In the genomic region with DNA sequence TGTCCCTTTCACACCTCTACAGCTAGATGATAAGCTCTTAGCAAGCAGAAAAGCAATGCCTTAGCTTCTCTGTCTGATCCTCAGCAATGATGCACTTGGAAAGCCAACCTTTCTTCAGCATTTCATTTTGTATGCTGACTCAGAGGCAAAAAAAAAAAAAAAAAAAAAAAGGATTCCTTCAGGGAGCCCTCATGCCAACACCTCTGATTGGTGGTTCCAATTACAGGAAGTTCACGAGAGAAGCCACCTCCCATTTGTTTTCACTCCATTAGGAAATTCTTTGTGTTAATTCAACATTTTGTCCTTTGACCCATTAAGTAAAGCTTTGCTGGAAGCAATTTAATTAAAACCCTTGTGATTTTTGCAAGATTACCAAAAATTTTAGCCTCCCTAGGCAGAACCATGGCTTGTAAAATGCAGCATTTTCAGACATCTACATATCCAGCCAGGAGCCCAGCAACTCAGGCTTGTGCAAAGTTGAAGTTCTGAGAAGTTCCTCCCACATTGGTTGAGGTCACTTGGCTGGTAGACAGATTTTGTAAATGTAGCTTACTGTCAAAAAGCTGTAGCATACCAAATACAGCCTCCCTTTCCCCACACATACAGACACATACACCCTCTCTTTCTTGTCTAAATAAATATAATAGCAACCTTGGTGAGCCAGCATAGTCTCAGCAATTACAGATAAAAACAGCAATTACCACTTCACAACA, we compare ENCODE assay signal across 16 cellular contexts. TPM values are rescaled to one million over a fixed set of nuclear protein-coding genes. Genes with fewer than 3 reads are reported as not detected.
A peak's percentile ranks its signal among the peaks of the same experiment; 100 is the strongest.
DNase-seq lines count a peak whose midpoint lies in the region; ATAC-seq, FAIRE-seq and TF ChIP-seq lines count a peak whose summit lies in the region.
"Had no signal": no experiment of that assay in that cellular context is flagged by ENCODE, and none has a peak within 500 bp of the region (broad histone marks: within the 10 kb centered on the region; RNA-seq: fewer than 3 reads in every experiment).

No MANE protein-coding gene starts in this region.

- H3K9me3 Mint-ChIP-seq in stimulated activated memory B cell treated with anti-CD40 and anti-IgM and Interleukin-4, amounts not matched to agents 10 μg/mL and 1 μg/mL and 100 μg/mL, for 72 hours = no peaks in the 10 kb centered on the region
- H3K9me3 Mint-ChIP-seq: CD4-positive, alpha-beta T cell; T-cell had no signal

- H3K27me3 Mint-ChIP-seq in stimulated activated memory B cell treated with anti-CD40 and anti-IgM and Interleukin-4, amounts not matched to agents 10 μg/mL and 1 μg/mL and 100 μg/mL, for 72 hours = peaks cover 40% of the 10 kb centered on the region

- no peak overlapping the region for H3K4me3 ChIP-seq in fibroblast of mammary gland (ENCODE audit: control insufficient read depth, low read depth, low read length)
- no peak overlapping the region for H3K4me3 ChIP-seq in pancreas

- H3K27ac ChIP-seq in pancreas = peak overlapping the region in 2 of 4 donors; percentile 33 to 42

- no peak for FAIRE-seq in pancreas (lab: Jason Lieb, UNC)

- intact Hi-C loops in pancreas (cut with DNase I) = no loop called here

- no peak overlapping the region for H3K4me3 Mint-ChIP-seq in stimulated activated memory B cell treated with anti-CD40 and anti-IgM and Interleukin-4, amounts not matched to agents 10 μg/mL and 1 μg/mL and 100 μg/mL, for 72 hours
- H3K4me3 Mint-ChIP-seq: activated CD4-positive, alpha-beta T cell treated with anti-CD3 and anti-CD28 coated beads, Interleukin-2, amount 10 ng/mL, durations not matched to agents 7 days and 5 days; activated T-helper 17 cell treated with anti-CD3 and anti-CD28 coated beads, Interleukin-2, amount 50 U/mL, for 72 hours; CD4-positive, alpha-beta T cell; T-cell had no signal

- H3K4me1 ChIP-seq in pancreas = peaks cover 0 to 4% (median under 1%) of the 10 kb centered on the region in 3 donors

- ATAC-seq in pancreas = peak; percentile 80 to 88 (median 85)
- ATAC-seq in GM19395 (IDR thresholded peaks at IDR 0.05; ENCODE audit: unreplicated experiment) = no peak
- ATAC-seq in stimulated activated memory B cell treated with anti-CD40 and anti-IgM and Interleukin-4, amounts not matched to agents 10 μg/mL and 1 μg/mL and 100 μg/mL, for 72 hours = no peak
- ATAC-seq: activated T-helper 17 cell treated with anti-CD3 and anti-CD28 coated beads, Interleukin-2, amount 50 U/mL, for 72 hours; T-cell had no signal

- H3K36me3 Mint-ChIP-seq in stimulated activated memory B cell treated with anti-CD40 and anti-IgM and Interleukin-4, amounts not matched to agents 10 μg/mL and 1 μg/mL and 100 μg/mL, for 72 hours = no peaks in the 10 kb centered on the region
- H3K36me3 Mint-ChIP-seq: T-cell had no signal

- DNase-seq in EH (ENCODE audit: low read depth) (peak; percentile 54), NCI-H2227 (lab: John Stamatoyannopoulos, UW; ENCODE audit: unreplicated experiment) (peak; percentile 85), fibroblast of mammary gland (ENCODE audit: low read depth) (peak; percentile 48), pancreas (no peak), medulla oblongata (ENCODE audit: extremely low spot score) (no peak), SW 1271 (lab: John Stamatoyannopoulos, UW) (no peak)
- DNase-seq: activated CD4-positive, alpha-beta T cell treated with anti-CD3 and anti-CD28 coated beads, Interleukin-2, amount 10 ng/mL, durations not matched to agents 7 days and 5 days; CD4-positive, alpha-beta T cell; cerebellar nuclear complex; islet precursor cell; NCI-H1436 treated with DMSO at 0.1 percent for 48 hours; stimulated activated CD4-positive, alpha-beta T cell treated with anti-CD3 and anti-CD28 coated beads, Interleukin-15, amount 100 ng/mL, for 24 hours; T-cell had no signal

- no peak overlapping the region for H3K27ac Mint-ChIP-seq in stimulated activated memory B cell treated with anti-CD40 and anti-IgM and Interleukin-4, amounts not matched to agents 10 μg/mL and 1 μg/mL and 100 μg/mL, for 72 hours
- H3K27ac Mint-ChIP-seq: activated CD4-positive, alpha-beta T cell treated with anti-CD3 and anti-CD28 coated beads, Interleukin-2, amount 10 ng/mL, durations not matched to agents 7 days and 5 days; activated T-helper 17 cell treated with anti-CD3 and anti-CD28 coated beads, Interleukin-2, amount 50 U/mL, for 72 hours; CD4-positive, alpha-beta T cell; T-cell had no signal

- no peaks in the 10 kb centered on the region for H3K36me3 ChIP-seq in pancreas

- no peaks in the 10 kb centered on the region for H3K9me3 ChIP-seq in pancreas

- no peaks in the 10 kb centered on the region for H3K4me1 Mint-ChIP-seq in stimulated activated memory B cell treated with anti-CD40 and anti-IgM and Interleukin-4, amounts not matched to agents 10 μg/mL and 1 μg/mL and 100 μg/mL, for 72 hours
- H3K4me1 Mint-ChIP-seq: activated CD4-positive, alpha-beta T cell treated with anti-CD3 and anti-CD28 coated beads, Interleukin-2, amount 10 ng/mL, durations not matched to agents 7 days and 5 days; activated T-helper 17 cell treated with anti-CD3 and anti-CD28 coated beads, Interleukin-2, amount 50 U/mL, for 72 hours; T-cell had no signal

- no peaks in the 10 kb centered on the region for H3K27me3 ChIP-seq in pancreas

- TF ChIP-seq CTCF in fibroblast of mammary gland (conservative IDR thresholded peaks at IDR 0.05; ENCODE audit: control insufficient read depth, insufficient read depth, low read depth, low read length) (no peak), pancreas (IDR thresholded peaks at IDR 0.05) (no peak)

- 22% methylated on average over 1 of the region's 1 CpG for WGBS in pancreas, 2 donors

RNA-seq across cellular contexts. Expression of gene VTCN1, which starts 27.1 kb away (rescaled TPM):
- 10 to 100 TPM; 12.9 to 42.5 (median 20.8) TPM for total RNA-seq in pancreas
- 10 to 100 TPM; 13.0 to 13.8 TPM for polyA plus RNA-seq in pancreas
- total RNA-seq: activated CD4-positive, alpha-beta T cell treated with anti-CD3 and anti-CD28 coated beads, Interleukin-2, amount 10 ng/mL, durations not matched to agents 7 days and 5 days; activated T-helper 17 cell treated with anti-CD3 and anti-CD28 coated beads, Interleukin-2, amount 50 U/mL, for 72 hours; CD4-positive, alpha-beta T cell; T-cell had no signal

Comparison
In these comparisons a context has a peak if more than half of its experiments do, and no peak if none do; other contexts are left out.
1. DNase-seq: peak in EH (single experiment), NCI-H2227 (single experiment) and fibroblast of mammary gland (single experiment); none in pancreas (0 of 6), medulla oblongata (single experiment) and SW 1271 (0 of 2).
2. ATAC-seq: peak in pancreas (4 of 4); none in GM19395 (single experiment) and stimulated activated memory B cell treated with anti-CD40 and anti-IgM and Interleukin-4, amounts not matched to agents 10 μg/mL and 1 μg/mL and 100 μg/mL, for 72 hours (single experiment).